In the genomic region with DNA sequence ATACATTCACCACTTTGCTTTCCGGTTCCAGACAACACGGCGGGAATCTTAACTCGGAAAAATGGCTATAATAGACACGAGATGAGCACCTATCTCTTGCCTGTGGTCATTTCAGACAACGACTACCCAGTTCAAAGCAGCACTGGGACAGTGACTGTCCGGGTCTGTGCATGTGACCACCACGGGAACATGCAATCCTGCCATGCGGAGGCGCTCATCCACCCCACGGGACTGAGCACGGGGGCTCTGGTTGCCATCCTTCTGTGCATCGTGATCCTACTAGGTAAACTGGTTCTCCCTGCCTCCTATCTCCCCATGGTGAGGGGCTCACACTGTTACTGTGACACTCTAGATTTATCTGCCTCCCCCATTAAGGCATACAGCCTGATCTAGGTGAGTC, we compare ENCODE assay signal across 22 cellular contexts.
"Had no signal": no experiment of that assay in that cellular context is flagged by ENCODE, and none has a peak within 500 bp of the region (broad histone marks: within the 10 kb centered on the region; RNA-seq: fewer than 3 reads in every experiment).

No MANE protein-coding gene starts in this region.

- DNase-seq: activated CD4-positive, CD25-positive, alpha-beta regulatory T cell treated with anti-CD3 and anti-CD28 coated beads, Interleukin-2, amount 50 U/mL, for 72 hours; activated naive CD4-positive, alpha-beta T cell treated with anti-CD3 and anti-CD28 coated beads for 36 hours; activated naive CD8-positive, alpha-beta T cell treated with anti-CD3 and anti-CD28 coated beads, Interleukin-2, amount 50 U/mL, for 24 hours; aorta; cerebellar nuclear complex; effector memory CD8-positive, alpha-beta T cell; heart left ventricle; kidney; left lung; natural killer cell; nucleus accumbens; stimulated activated CD4-positive, alpha-beta T cell treated with anti-CD3 and anti-CD28 coated beads, Interleukin-15, amount 100 ng/mL, for 24 hours; stimulated activated CD4-positive, alpha-beta T cell treated with anti-CD3 and anti-CD28 coated beads, Interleukin-4, amount 100 ng/mL, for 1 hour; stimulated activated naive B cell treated with anti-CD40 and anti-IgM and Interleukin-4, amounts not matched to agents 10 μg/mL and 1 μg/mL and 100 μg/mL, for 72 hours; T1000 had no signal

- H3K4me3 ChIP-seq: heart left ventricle, left lung, right atrium auricular region, skin epidermis, tibial nerve, vagina had no signal

- H3K9me3 ChIP-seq: heart left ventricle, left lung, right atrium auricular region, tibial nerve, vagina had no signal

- H3K36me3 ChIP-seq: left lung, right atrium auricular region, vagina had no signal

- H3K36me3 Mint-ChIP-seq: memory B cell; natural killer cell; stimulated activated naive B cell treated with anti-CD40 and anti-IgM and Interleukin-4, amounts not matched to agents 10 μg/mL and 1 μg/mL and 100 μg/mL, for 72 hours had no signal

- H3K27ac ChIP-seq: heart left ventricle, left lung, right atrium auricular region, skin epidermis, tibial nerve, vagina had no signal

- H3K4me1 Mint-ChIP-seq: activated naive CD8-positive, alpha-beta T cell treated with anti-CD3 and anti-CD28 coated beads, Interleukin-2, amount 50 U/mL, for 24 hours; activated T-helper 17 cell treated with anti-CD3 and anti-CD28 coated beads, Interleukin-2, amount 50 U/mL, for 72 hours; memory B cell; natural killer cell; stimulated activated naive B cell treated with anti-CD40 and anti-IgM and Interleukin-4, amounts not matched to agents 10 μg/mL and 1 μg/mL and 100 μg/mL, for 72 hours had no signal

- H3K27me3 ChIP-seq: heart left ventricle, left lung, right atrium auricular region, tibial nerve, vagina had no signal

- ATAC-seq: activated naive CD8-positive, alpha-beta T cell treated with anti-CD3 and anti-CD28 coated beads, Interleukin-2, amount 50 U/mL, for 24 hours; activated T-helper 17 cell treated with anti-CD3 and anti-CD28 coated beads, Interleukin-2, amount 50 U/mL, for 72 hours; effector memory CD8-positive, alpha-beta T cell; heart left ventricle; left lung; stimulated activated naive B cell treated with anti-CD40 and anti-IgM and Interleukin-4, amounts not matched to agents 10 μg/mL and 1 μg/mL and 100 μg/mL, for 72 hours had no signal

- H3K9me3 Mint-ChIP-seq: activated naive CD4-positive, alpha-beta T cell treated with anti-CD3 and anti-CD28 coated beads for 36 hours; activated naive CD8-positive, alpha-beta T cell treated with anti-CD3 and anti-CD28 coated beads, Interleukin-2, amount 50 U/mL, for 24 hours; activated T-helper 17 cell treated with anti-CD3 and anti-CD28 coated beads, Interleukin-2, amount 50 U/mL, for 72 hours; memory B cell had no signal

- H3K27ac Mint-ChIP-seq: activated naive CD4-positive, alpha-beta T cell treated with anti-CD3 and anti-CD28 coated beads for 36 hours; activated naive CD8-positive, alpha-beta T cell treated with anti-CD3 and anti-CD28 coated beads, Interleukin-2, amount 50 U/mL, for 24 hours; activated T-helper 17 cell treated with anti-CD3 and anti-CD28 coated beads, Interleukin-2, amount 50 U/mL, for 72 hours; dendritic cell treated with granulocyte-macrophage colony-stimulating factor and Interleukin-4, amounts not matched to agents 40 ng/mL and 50 ng/mL, for 4 days; effector memory CD8-positive, alpha-beta T cell; memory B cell; natural killer cell; stimulated activated naive B cell treated with anti-CD40 and anti-IgM and Interleukin-4, amounts not matched to agents 10 μg/mL and 1 μg/mL and 100 μg/mL, for 72 hours had no signal

- H3K27me3 Mint-ChIP-seq: activated naive CD8-positive, alpha-beta T cell treated with anti-CD3 and anti-CD28 coated beads, Interleukin-2, amount 50 U/mL, for 24 hours; dendritic cell treated with granulocyte-macrophage colony-stimulating factor and Interleukin-4, amounts not matched to agents 40 ng/mL and 50 ng/mL, for 4 days; stimulated activated naive B cell treated with anti-CD40 and anti-IgM and Interleukin-4, amounts not matched to agents 10 μg/mL and 1 μg/mL and 100 μg/mL, for 72 hours had no signal

- H3K4me1 ChIP-seq: heart left ventricle, left lung, right atrium auricular region, tibial nerve, vagina had no signal

- H3K4me3 Mint-ChIP-seq: activated naive CD4-positive, alpha-beta T cell treated with anti-CD3 and anti-CD28 coated beads for 36 hours; activated naive CD8-positive, alpha-beta T cell treated with anti-CD3 and anti-CD28 coated beads, Interleukin-2, amount 50 U/mL, for 24 hours; activated T-helper 17 cell treated with anti-CD3 and anti-CD28 coated beads, Interleukin-2, amount 50 U/mL, for 72 hours; dendritic cell treated with granulocyte-macrophage colony-stimulating factor and Interleukin-4, amounts not matched to agents 40 ng/mL and 50 ng/mL, for 4 days; effector memory CD8-positive, alpha-beta T cell; memory B cell; natural killer cell; stimulated activated naive B cell treated with anti-CD40 and anti-IgM and Interleukin-4, amounts not matched to agents 10 μg/mL and 1 μg/mL and 100 μg/mL, for 72 hours had no signal
